In genomic region chr4:13409324-13409723, GRCh38 we compare ENCODE assay signal across 33 cellular contexts.
"Had no signal": no experiment of that assay in that cellular context is flagged by ENCODE, and none has a peak within 500 bp of the region (broad histone marks: within the 10 kb centered on the region; RNA-seq: fewer than 3 reads in every experiment).

No MANE protein-coding gene starts in this region.

- H3K36me3 ChIP-seq: MG63 had no signal

- H3K4me2 ChIP-seq: KMS-11 had no signal

- H3K9me3 ChIP-seq: MG63 had no signal

- H3K27ac ChIP-seq: KMS-11 had no signal

- H3K4me3 ChIP-seq: MG63 had no signal

- H3K9ac ChIP-seq: KMS-11 had no signal

- H3K27me3 ChIP-seq: MG63 had no signal

- DNase-seq: Karpas-422, Kasumi-1, KG1, MG63, MM.1S, NCI-H1048, NCI-H1092, NCI-H1092 treated with DMSO at 0.1 percent for 48 hours, NCI-H1105, NCI-H1105 treated with DMSO at 0.1 percent for 48 hours, NCI-H1417, NCI-H1417 treated with DMSO at 0.1 percent for 48 hours, NCI-H1436, NCI-H1436 treated with DMSO at 0.1 percent for 48 hours, NCI-H146, NCI-H1694, NCI-H1694 treated with DMSO at 0.1 percent for 48 hours, NCI-H187, NCI-H187 treated with DMSO at 0.1 percent for 48 hours, NCI-H1930, NCI-H2029, NCI-H2029 treated with DMSO at 0.1 percent for 48 hours, NCI-H2081, NCI-H2081 treated with DMSO at 0.1 percent for 48 hours, NCI-H2171, NCI-H2171 treated with DMSO at 0.1 percent for 48 hours, NCI-H2227 treated with DMSO at 0.1 percent for 48 hours, NCI-H226, NCI-H345, NCI-H446, NCI-H446 treated with DMSO at 0.1 percent for 48 hours, NCI-H510A had no signal
